ENCODE assay signal across 13 cellular contexts in genomic region chr7:24741691-24742639, GRCh38. TPM values are rescaled to one million over a fixed set of nuclear protein-coding genes. Genes with fewer than 3 reads are reported as not detected.
DNase-seq lines count a peak whose midpoint lies in the region; ATAC-seq and TF ChIP-seq lines count a peak whose summit lies in the region.
"Had no signal": no experiment of that assay in that cellular context is flagged by ENCODE, and none has a peak within 500 bp of the region (broad histone marks: within the 10 kb centered on the region; RNA-seq: fewer than 3 reads in every experiment).

No MANE protein-coding gene starts in this region.

- intact Hi-C loops in PC-3 (cut with micrococcal nuclease), result no loop called here

- H4K20me1 ChIP-seq in PC-3 (ENCODE audit: low read length) (no peaks in the 10 kb centered on the region), fibroblast of lung (ENCODE audit: control insufficient read depth, extremely low read depth, insufficient read depth, low read length) (no peaks in the 10 kb centered on the region)

- no TSS peak for BruUV-seq in PC-3 (replicated peaks; lab: Mats Ljungman, UMichigan)

- peaks cover 13% of the 10 kb centered on the region for H3K9me3 Mint-ChIP-seq in osteocyte (ENCODE audit: unreplicated experiment)

- POLR2A ChIA-PET in PC-3 (lab: Charles Lee; ENCODE audit: unreplicated experiment), result no interaction called here

- CTCF ChIA-PET in PC-3 (lab: Charles Lee), result interaction anchor here (0.5 kb wide), 1 partner anchor 13 kb away, joined by 4 read pairs; no protein-coding TSS in a partner anchor

- H3K9me2 ChIP-seq in PC-3 (replicated peaks; ENCODE audit: low read length), result no peaks in the 10 kb centered on the region

- H3K79me2 ChIP-seq in PC-3 (ENCODE audit: low read length), result no peaks in the 10 kb centered on the region
- H3K79me2 ChIP-seq in fibroblast of lung (ENCODE audit: control insufficient read depth, insufficient read depth, low read length), result no peaks in the 10 kb centered on the region

- peaks cover 38% of the 10 kb centered on the region for H3K4me1 Mint-ChIP-seq in osteocyte (ENCODE audit: unreplicated experiment)

- peak overlapping the region; percentile 61 for H3K27ac Mint-ChIP-seq in osteocyte (ENCODE audit: unreplicated experiment)
- H3K27ac Mint-ChIP-seq: progenitor cell of endocrine pancreas had no signal

- H3K27me3 ChIP-seq in BE2C, result no peaks in the 10 kb centered on the region
- no peaks in the 10 kb centered on the region for H3K27me3 ChIP-seq in PC-3 (ENCODE audit: low read length)
- H3K27me3 ChIP-seq in fibroblast of lung (ENCODE audit: control insufficient read depth, insufficient read depth, low read length), result no peaks in the 10 kb centered on the region

- H3K4me2 ChIP-seq in PC-3 (ENCODE audit: low read length), result no peak overlapping the region
- H3K4me2 ChIP-seq in fibroblast of lung (ENCODE audit: extremely low read depth, insufficient read depth, low read length), result no peak overlapping the region

- ATAC-seq in PC-3 (peak; percentile 71), HG02970 (IDR thresholded peaks at IDR 0.05; ENCODE audit: low FRiP score, unreplicated experiment) (no peak), HG03521 (IDR thresholded peaks at IDR 0.05; ENCODE audit: unreplicated experiment) (no peak)

- H3F3A ChIP-seq in PC-3 (ENCODE audit: low read length, unreplicated experiment), result no peaks in the 10 kb centered on the region

- H3K27ac ChIP-seq in PC-3 (ENCODE audit: low read length) (peak overlapping the region; percentile 22; the same call in 1 of the 2 replicates), fibroblast of lung (ENCODE audit: insufficient read depth, low read length) (peak overlapping the region; percentile 67)

- H3K36me3 Mint-ChIP-seq in osteocyte (ENCODE audit: unreplicated experiment), result peaks cover 6% of the 10 kb centered on the region

- H3K4me3 ChIP-seq in BE2C (ENCODE audit: low read depth, low read length) (no peak overlapping the region), PC-3 (ENCODE audit: low read length) (no peak overlapping the region), fibroblast of lung (replicated peaks in 1 of 4; ENCODE audit: control extremely low read depth in 1 of 4, insufficient read depth in 1 of 4, low read depth in 3 of 4, low read length in 4 of 4) (no peak overlapping the region)

- H2AFZ ChIP-seq in PC-3 (ENCODE audit: low read length) (0 out of 2 replicates have a peak overlapping the region, but pooled peaks have one; percentile 39), fibroblast of lung (ENCODE audit: low read length) (no peak overlapping the region)

- no peaks in the 10 kb centered on the region for H3K9me3 ChIP-seq in BE2C
- H3K9me3 ChIP-seq in PC-3 (ENCODE audit: low read length), result no peaks in the 10 kb centered on the region
- H3K9me3 ChIP-seq in fibroblast of lung (ENCODE audit: control insufficient read depth, insufficient read depth, low read depth, low read length), result no peaks in the 10 kb centered on the region

- TF ChIP-seq CTCF in BE2C (IDR thresholded peaks at IDR 0.05; ENCODE audit: low read depth, low read length), result no peak
- no peak for TF ChIP-seq CTCF in PC-3 (conservative IDR thresholded peaks at IDR 0.05; ENCODE audit: low read depth, low read length)
- TF ChIP-seq CTCF in fibroblast of lung (conservative IDR thresholded peaks at IDR 0.05 in 1 of 2, IDR thresholded peaks at IDR 0.05 in 1 of 2; ENCODE audit: low read depth in 1 of 2, low read length in 2 of 2), result no peak
- no peak for TF ChIP-seq CTCF in osteocyte (IDR thresholded peaks at IDR 0.05)
- no peak for TF ChIP-seq CTCF in GM20000 (IDR thresholded peaks at IDR 0.05; ENCODE audit: extremely low read depth, missing control alignments)

- H3K36me3 ChIP-seq in BE2C (no peaks in the 10 kb centered on the region), PC-3 (ENCODE audit: low read depth, low read length) (0 out of 2 replicates have a peak, but pooled peaks cover 8% of the 10 kb centered on the region), fibroblast of lung (ENCODE audit: control insufficient read depth, insufficient read depth, low read length) (no peaks in the 10 kb centered on the region)

- H3K4me3 Mint-ChIP-seq in osteocyte (ENCODE audit: unreplicated experiment), result no peak overlapping the region

- H3K9ac ChIP-seq in PC-3 (ENCODE audit: low read length) (no peak overlapping the region), fibroblast of lung (ENCODE audit: insufficient read depth, low read length) (no peak overlapping the region)

- no peaks in the 10 kb centered on the region for H3K27me3 Mint-ChIP-seq in osteocyte (ENCODE audit: unreplicated experiment)
- H3K27me3 Mint-ChIP-seq: progenitor cell of endocrine pancreas had no signal

- H3K4me1 ChIP-seq in BE2C (no peaks in the 10 kb centered on the region), PC-3 (ENCODE audit: insufficient read depth, low read length) (peaks cover 11% of the 10 kb centered on the region), fibroblast of lung (ENCODE audit: control insufficient read depth, extremely low read depth, insufficient read depth, low read length) (peaks cover 2% of the 10 kb centered on the region)

- peak; percentile 40 for DNase-seq in BE2C
- DNase-seq in PC-3, result peak; percentile 63
- DNase-seq in fibroblast of lung (ENCODE audit: low read depth in 2 of 2), result peak; percentile 94 to 98
- peak; percentile 85 for DNase-seq in osteocyte (ENCODE audit: extremely low spot score, unreplicated experiment)
- no peak for DNase-seq in GM20000 (ENCODE audit: low spot score)
- DNase-seq in NCI-H446 treated with DMSO at 0.1 percent for 48 hours (lab: John Stamatoyannopoulos, UW), result no peak
- DNase-seq: COR-L47, H7, NCI-H345, SW 1271 had no signal

RNA-seq across cellular contexts. Expression of gene GSDME, which starts 15.3 kb away (rescaled TPM):
- 5.8 TPM for polyA plus RNA-seq in BE2C (2012; ENCODE audit: insufficient read depth, insufficient read length, low read depth)
- total RNA-seq in PC-3 (2014; rRNA removed) (12.0 and 16.6 TPM in 2 replicates), fibroblast of lung (40.1 and 57.1 TPM in 2 replicates), osteocyte (10.2 and 11.9 TPM in 2 replicates)
- 28.1 and 40.8 TPM in 2 replicates for polyA plus RNA-seq in fibroblast of lung
- polyA plus RNA-seq in fibroblast of lung (2012), result 29.2 and 38.8 TPM in 2 replicates
- polyA minus RNA-seq in fibroblast of lung (ENCODE audit: low replicate concordance), result 25.6 and 44.5 TPM in 2 replicates

Comparison
In these comparisons a context has a peak if more than half of its experiments do, and no peak if none do; other contexts are left out.
1. DNase-seq: peak in BE2C (single experiment), PC-3 (single experiment), fibroblast of lung (2 of 2) and osteocyte (single experiment); none in GM20000 (single experiment) and NCI-H446 treated with DMSO at 0.1 percent for 48 hours (single experiment).